In the genomic region with DNA sequence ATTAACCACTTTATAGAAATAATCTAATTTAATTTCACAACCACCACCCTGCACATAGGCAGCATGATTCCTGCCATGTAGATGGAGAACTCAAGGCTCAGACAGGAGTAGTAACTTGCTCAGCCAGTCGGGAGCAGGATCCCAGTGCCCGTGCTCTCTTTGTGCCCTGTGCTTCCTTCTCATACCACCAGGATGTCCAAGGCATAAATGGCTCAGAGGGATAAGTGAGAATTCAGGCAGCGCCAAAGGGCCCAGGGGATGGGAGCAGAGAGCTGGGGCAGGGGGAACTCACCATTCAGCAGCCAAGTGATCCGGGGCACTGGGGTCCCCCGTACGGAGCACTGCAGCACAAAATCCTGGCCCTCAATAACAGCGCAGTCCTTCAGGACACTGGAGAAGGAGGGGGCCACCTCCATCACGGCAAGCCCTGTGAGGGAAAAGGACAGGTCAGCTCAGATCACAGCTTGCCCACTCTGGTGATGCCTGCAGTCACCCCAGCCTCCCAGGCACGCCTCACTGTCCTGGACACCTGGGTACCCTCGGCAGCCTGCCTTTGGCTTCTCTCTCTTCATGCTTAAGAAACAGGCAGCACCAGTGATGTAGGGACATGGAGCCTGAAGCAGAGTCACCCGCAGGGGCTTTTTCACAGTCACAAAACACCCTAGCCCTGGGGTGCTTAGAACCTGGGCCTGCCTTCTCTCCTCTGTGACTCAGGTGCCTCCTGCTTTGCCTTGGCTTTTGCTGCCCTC, we compare ENCODE assay signal across 1 cellular context.
TF ChIP-seq lines count a peak whose summit lies in the region.

No MANE protein-coding gene starts in this region.

TF ChIP-seq in A549, 52 proteins besides CTCF, POLR2A, EP300 and RAD21 (continued from another document):
- TF ChIP-seq REST (IDR thresholded peaks at IDR 0.05) (no peak), JUN (IDR thresholded peaks at IDR 0.05) (no peak), FOSL2 (IDR thresholded peaks at IDR 0.05) (no peak), FOSL2 (CRISPR knock-in tag; IDR thresholded peaks at IDR 0.05) (no peak), HDAC2 (IDR thresholded peaks at IDR 0.05) (no peak), CEBPB (IDR thresholded peaks at IDR 0.05) (no peak), HEYL (CRISPR knock-in tag; IDR thresholded peaks at IDR 0.05) (no peak), GATA3 (IDR thresholded peaks at IDR 0.05; ENCODE audit: borderline replicate concordance) (no peak), TP53 (CRISPR knock-in tag; IDR thresholded peaks at IDR 0.05) (no peak), NR3C1 (IDR thresholded peaks at IDR 0.05) (no peak), USF2 (IDR thresholded peaks at IDR 0.05) (no peak), HOXB13 (CRISPR knock-in tag; IDR thresholded peaks at IDR 0.05; ENCODE audit: low read depth) (no peak)
- TF ChIP-seq, protein P1, sequence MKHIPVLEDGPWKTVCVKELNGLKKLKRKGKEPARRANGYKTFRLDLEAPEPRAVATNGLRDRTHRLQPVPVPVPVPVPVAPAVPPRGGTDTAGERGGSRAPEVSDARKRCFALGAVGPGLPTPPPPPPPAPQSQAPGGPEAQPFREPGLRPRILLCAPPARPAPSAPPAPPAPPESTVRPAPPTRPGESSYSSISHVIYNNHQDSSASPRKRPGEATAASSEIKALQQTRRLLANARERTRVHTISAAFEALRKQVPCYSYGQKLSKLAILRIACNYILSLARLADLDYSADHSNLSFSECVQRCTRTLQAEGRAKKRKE (CRISPR knock-in tag; IDR thresholded peaks at IDR 0.05; ENCODE audit: low read depth) = no peak
- TF ChIP-seq, protein P2, sequence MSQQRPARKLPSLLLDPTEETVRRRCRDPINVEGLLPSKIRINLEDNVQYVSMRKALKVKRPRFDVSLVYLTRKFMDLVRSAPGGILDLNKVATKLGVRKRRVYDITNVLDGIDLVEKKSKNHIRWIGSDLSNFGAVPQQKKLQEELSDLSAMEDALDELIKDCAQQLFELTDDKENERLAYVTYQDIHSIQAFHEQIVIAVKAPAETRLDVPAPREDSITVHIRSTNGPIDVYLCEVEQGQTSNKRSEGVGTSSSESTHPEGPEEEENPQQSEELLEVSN (IDR thresholded peaks at IDR 0.05; ENCODE audit: borderline replicate concordance, low read depth) = no peak
TF ChIP-seq in A549: peak in this region for 0.
